In the genomic region with DNA sequence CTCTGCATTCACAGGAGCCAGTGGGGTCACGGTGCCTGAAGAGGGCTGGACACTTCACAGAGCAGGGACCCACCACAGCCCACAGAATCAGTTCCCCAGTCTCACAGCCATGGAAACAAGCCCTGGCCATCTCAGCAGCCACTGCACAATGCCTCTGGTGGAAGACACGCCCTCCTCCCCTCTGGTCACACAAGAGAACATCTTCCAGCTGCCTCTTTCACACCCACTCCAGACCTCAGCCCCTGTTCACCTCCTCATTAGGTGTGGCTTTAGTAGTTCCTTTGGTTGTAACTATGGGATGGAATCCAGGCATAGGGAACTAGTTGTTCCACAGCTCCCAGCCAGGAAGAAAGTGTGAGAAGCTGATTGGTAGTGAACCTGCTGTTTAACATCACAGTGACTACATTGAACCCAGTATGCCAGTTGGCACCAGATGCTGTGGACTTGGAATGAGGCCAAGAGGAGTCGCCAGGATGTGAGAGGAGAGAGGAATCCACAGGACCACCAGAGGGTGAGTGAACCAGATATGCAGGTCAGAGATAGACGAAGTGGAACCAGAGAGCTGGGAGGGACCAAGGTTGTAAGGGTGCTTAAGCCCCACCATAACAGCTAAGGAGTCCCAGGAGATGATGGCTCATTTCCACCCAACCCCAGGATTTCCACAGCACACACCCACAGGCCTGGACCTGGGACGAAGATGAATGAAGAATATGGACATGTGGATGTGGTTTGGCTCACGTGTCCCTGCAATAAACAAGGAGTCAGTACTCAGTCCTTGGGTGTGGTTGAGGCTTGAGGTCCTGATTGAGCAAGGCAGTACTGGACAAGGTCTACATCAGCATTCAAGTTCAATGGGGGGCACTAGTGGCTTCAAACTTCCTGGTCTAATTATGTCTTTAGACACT, we compare ENCODE assay signal across 1 cellular context.
TF ChIP-seq lines count a peak whose summit lies in the region.

No MANE protein-coding gene starts in this region.

TF ChIP-seq in IMR-90, 13 proteins besides CTCF, POLR2A, EP300 and RAD21:
- TF ChIP-seq MAZ (IDR thresholded peaks at IDR 0.05; ENCODE audit: borderline replicate concordance, low read depth, low read length) (no peak), BHLHE40 (IDR thresholded peaks at IDR 0.05; ENCODE audit: low read depth, low read length) (no peak), SMC3 (IDR thresholded peaks at IDR 0.05; ENCODE audit: low read depth, low read length) (no peak), ELK1 (IDR thresholded peaks at IDR 0.05; ENCODE audit: borderline replicate concordance, low read depth, low read length) (no peak)
TF ChIP-seq in IMR-90: peak in this region for 0.
